Comparison of ENCODE assay signal across 19 cellular contexts in the genomic region with DNA sequence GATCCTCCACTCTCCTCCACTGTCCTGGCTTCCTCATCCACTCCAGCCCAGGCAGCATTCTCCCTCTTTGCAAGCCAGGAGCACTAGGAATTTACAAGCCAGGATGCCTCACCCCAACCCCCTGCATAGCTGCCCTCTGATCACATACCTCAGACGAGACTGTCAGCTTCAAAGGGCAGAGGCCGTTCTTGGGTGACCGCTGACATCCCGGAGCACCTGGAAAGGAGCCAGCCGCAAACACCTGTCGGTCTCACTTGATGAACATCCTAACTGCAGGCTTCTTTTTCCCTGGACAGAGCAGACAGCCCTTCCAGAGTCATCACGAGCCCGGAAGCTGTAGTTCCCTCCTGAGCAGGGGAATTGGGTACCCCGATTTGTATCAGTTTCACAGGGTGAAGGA.
DNase-seq lines count a peak whose midpoint lies in the region; ATAC-seq and TF ChIP-seq lines count a peak whose summit lies in the region.
"Had no signal": no experiment of that assay in that cellular context is flagged by ENCODE, and none has a peak within 500 bp of the region (broad histone marks: within the 10 kb centered on the region; RNA-seq: fewer than 3 reads in every experiment).

No MANE protein-coding gene starts in this region.

- no peaks in the 10 kb centered on the region for H4K20me1 ChIP-seq in hepatocyte (ENCODE audit: insufficient read depth, poor library complexity, severe bottlenecking)

- CTCF ChIA-PET in HEK293 (lab: Yijun Ruan, JAX), result no interaction called here
- CTCF ChIA-PET in activated CD4-positive, alpha-beta T cell treated with anti-CD3 and anti-CD28 coated beads for 36 hours (lab: Charles Lee), result no interaction called here

- H3K27me3 Mint-ChIP-seq in activated CD4-positive, alpha-beta T cell treated with anti-CD3 and anti-CD28 coated beads for 36 hours, result peaks cover 11% of the 10 kb centered on the region

- H3K36me3 Mint-ChIP-seq in activated CD4-positive, alpha-beta T cell treated with anti-CD3 and anti-CD28 coated beads for 36 hours (ENCODE audit: low read depth), result no peaks in the 10 kb centered on the region

- POLR2A ChIA-PET in HEK293 (lab: Yijun Ruan, JAX), result no interaction called here
- POLR2A ChIA-PET in activated CD4-positive, alpha-beta T cell treated with anti-CD3 and anti-CD28 coated beads for 36 hours (lab: Charles Lee), result no interaction called here

- H3K9me3 Mint-ChIP-seq in activated CD4-positive, alpha-beta T cell treated with anti-CD3 and anti-CD28 coated beads for 36 hours (ENCODE audit: low read depth), result no peaks in the 10 kb centered on the region

- H2AFZ ChIP-seq in hepatocyte, result no peak overlapping the region

- H3K27ac ChIP-seq in HEK293 (ENCODE audit: extremely low read depth, low read depth, low read length) (no peak overlapping the region), hepatocyte (no peak overlapping the region)
- H3K27ac ChIP-seq: SK-N-MC had no signal

- no peaks in the 10 kb centered on the region for H3K27me3 ChIP-seq in hepatocyte
- H3K27me3 ChIP-seq: BE2C had no signal

- H3K9me3 ChIP-seq in HEK293 (ENCODE audit: control insufficient read depth, insufficient read depth, low read depth, low read length), result no peaks in the 10 kb centered on the region
- H3K9me3 ChIP-seq in hepatocyte (ENCODE audit: low read depth), result no peaks in the 10 kb centered on the region
- H3K9me3 ChIP-seq: BE2C, MG63 had no signal

- H3K79me2 ChIP-seq in hepatocyte, result no peaks in the 10 kb centered on the region

- H3K4me1 Mint-ChIP-seq in activated CD4-positive, alpha-beta T cell treated with anti-CD3 and anti-CD28 coated beads for 36 hours, result no peaks in the 10 kb centered on the region

- H3K4me3 Mint-ChIP-seq in activated CD4-positive, alpha-beta T cell treated with anti-CD3 and anti-CD28 coated beads for 36 hours, result no peak overlapping the region

- H3K4me1 ChIP-seq in HEK293 (ENCODE audit: control insufficient read depth, insufficient read depth, low read length), result no peaks in the 10 kb centered on the region
- H3K4me1 ChIP-seq in hepatocyte (ENCODE audit: insufficient read depth), result no peaks in the 10 kb centered on the region

- ATAC-seq in sciatic nerve (peak; percentile 34), HG02623 (IDR thresholded peaks at IDR 0.05; ENCODE audit: unreplicated experiment) (no peak)
- no peak for ATAC-seq in activated CD4-positive, alpha-beta T cell treated with anti-CD3 and anti-CD28 coated beads for 36 hours

- H3K27ac Mint-ChIP-seq in activated CD4-positive, alpha-beta T cell treated with anti-CD3 and anti-CD28 coated beads for 36 hours, result no peak overlapping the region

- H3K4me2 ChIP-seq in hepatocyte, result no peak overlapping the region

- 47% methylated on average over 9 of the region's 9 CpGs for WGBS in hepatocyte (ENCODE audit: low lambda C conversion rate, missing lambda C conversion rate)

- DNase-seq in DMS53 (lab: John Stamatoyannopoulos, UW) (peak; percentile 88), hepatocyte (ENCODE audit: low spot score) (peak; percentile 44), sciatic nerve (ENCODE audit: low spot score) (no peak), NCI-H2029 treated with DMSO at 0.1 percent for 48 hours (lab: John Stamatoyannopoulos, UW) (no peak)
- no peak for DNase-seq in activated CD4-positive, alpha-beta T cell treated with anti-CD3 and anti-CD28 coated beads for 36 hours
- DNase-seq: BE2C, DMS 273 treated with DMSO at 0.1 percent for 48 hours, Kasumi-1, MG63, NCI-H1436, NCI-H187 treated with DMSO at 0.1 percent for 48 hours, NCI-H226, NCI-H524 treated with DMSO at 0.1 percent for 48 hours, NCI-H82, SHP77 treated with DMSO at 0.1 percent for 48 hours, SW 1271 had no signal

- intact Hi-C loops in sciatic nerve (cut with DNase I), result no loop called here
- intact Hi-C loops in activated CD4-positive, alpha-beta T cell treated with anti-CD3 and anti-CD28 coated beads for 36 hours (cut with DNase I, micrococcal nuclease), result no loop called here

- H3K4me3 ChIP-seq in HEK293 (ENCODE audit: low read depth, low read length) (no peak overlapping the region), hepatocyte (no peak overlapping the region)
- H3K4me3 ChIP-seq: MG63, SK-N-MC had no signal

- no peaks in the 10 kb centered on the region for H3K9me2 ChIP-seq in hepatocyte (replicated peaks; ENCODE audit: insufficient read depth)

- H3K36me3 ChIP-seq in HEK293 (ENCODE audit: control insufficient read depth in 2 of 2, insufficient read depth in 1 of 2, low read length in 2 of 2) (no peaks in the 10 kb centered on the region), hepatocyte (replicated peaks; ENCODE audit: insufficient read depth, low read depth) (no peaks in the 10 kb centered on the region)
- H3K36me3 ChIP-seq: BE2C, MG63 had no signal

- TF ChIP-seq CTCF in HEK293 (tag by site-specific recombination; IDR thresholded peaks at IDR 0.05) (no peak), hepatocyte (IDR thresholded peaks at IDR 0.05; ENCODE audit: poor library complexity) (no peak)

TF ChIP-seq in HEK293, 187 proteins besides CTCF, POLR2A, EP300 and RAD21:
- TF ChIP-seq SCRT1 (tag by site-specific recombination; IDR thresholded peaks at IDR 0.05; ENCODE audit: borderline replicate concordance) (peak; percentile 25; the same call in 1 of the 2 replicates), SCRT2 (tag by site-specific recombination; IDR thresholded peaks at IDR 0.05) (peak; percentile 85), OSR2 (tag by site-specific recombination; IDR thresholded peaks at IDR 0.05) (no peak)

Comparison
In these comparisons a context has a peak if more than half of its experiments do, and no peak if none do; other contexts are left out.
1. DNase-seq: peak in DMS53 (single experiment) and hepatocyte (single experiment); none in sciatic nerve (single experiment), NCI-H2029 treated with DMSO at 0.1 percent for 48 hours (single experiment) and activated CD4-positive, alpha-beta T cell treated with anti-CD3 and anti-CD28 coated beads for 36 hours (single experiment).